In genomic region chr5:21810737-21811316, GRCh38 we compare ENCODE assay signal across 1 cellular context.
TF ChIP-seq lines count a peak whose summit lies in the region.

No MANE protein-coding gene starts in this region.

TF ChIP-seq in GM23338, 12 proteins besides CTCF, POLR2A, EP300 and RAD21 (continued from another document):
- TF ChIP-seq REST (IDR thresholded peaks at IDR 0.05; ENCODE audit: unreplicated experiment), result no peak
- TF ChIP-seq CREB1 (CRISPR knock-in tag; IDR thresholded peaks at IDR 0.05; ENCODE audit: low read depth), result no peak
- no peak for TF ChIP-seq JUNB (IDR thresholded peaks at IDR 0.05; ENCODE audit: unreplicated experiment)
